23 cellular contexts compared by ENCODE assay signal in the genomic region with DNA sequence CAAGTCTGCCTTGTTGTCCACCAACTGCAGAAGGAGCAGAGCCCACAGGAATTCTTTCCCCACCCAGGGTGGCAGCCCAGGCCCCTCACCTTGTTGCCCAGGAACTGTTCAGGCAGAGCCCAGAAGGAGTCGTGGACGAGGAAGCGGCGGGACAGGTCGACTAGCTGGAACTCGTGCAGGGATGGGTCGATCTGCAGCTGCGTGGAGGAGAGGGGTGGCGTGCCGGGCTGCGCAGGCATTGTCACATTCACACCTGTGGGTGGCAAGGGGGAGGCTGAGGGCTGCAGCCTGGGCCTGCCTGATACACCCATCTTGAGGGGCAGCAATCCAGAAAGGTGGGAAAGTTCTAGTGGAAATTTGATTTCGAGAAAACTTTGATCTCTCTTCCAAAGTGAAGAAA. TPM values are rescaled to one million over a fixed set of nuclear protein-coding genes. Genes with fewer than 3 reads are reported as not detected.
DNase-seq lines count a peak whose midpoint lies in the region; ATAC-seq lines count a peak whose summit lies in the region.
"Had no signal": no experiment of that assay in that cellular context is flagged by ENCODE, and none has a peak within 500 bp of the region (broad histone marks: within the 10 kb centered on the region; RNA-seq: fewer than 3 reads in every experiment).

No MANE protein-coding gene starts in this region.

- intact Hi-C loops in left ventricle myocardium superior (cut with micrococcal nuclease): no loop called here
- intact Hi-C loops in cardiac septum (cut with DNase I): no loop called here

- no peak for ATAC-seq in left ventricle myocardium superior
- ATAC-seq: A549; CD8-positive, alpha-beta T cell had no signal

- DNase-seq in left ventricle myocardium superior (peak; percentile 29), cardiac septum (ENCODE audit: low spot score) (no peak)
- DNase-seq: 8988T; ACHN; AML-193; BE2C; C1 segment of cervical spinal cord; Caco-2; Calu3; CD4-positive, alpha-beta memory T cell; CD4-positive, alpha-beta T cell; CD4-positive, CD25-positive, alpha-beta regulatory T cell; CD8-positive, alpha-beta memory T cell; CD8-positive, alpha-beta T cell; COR-L47; DMS 273 treated with DMSO at 0.1 percent for 48 hours; DMS153; DMS53; DMS79; DMS79 treated with DMSO at 0.1 percent for 48 hours; DND-41; EL had no signal

RNA-seq across cellular contexts. Expression of a gene that starts 55.9 kb away (rescaled TPM):
- total RNA-seq in left ventricle myocardium superior (269 TPM), cardiac septum (506 TPM)
